Comparison of ENCODE assay signal across 22 cellular contexts in the genomic region with DNA sequence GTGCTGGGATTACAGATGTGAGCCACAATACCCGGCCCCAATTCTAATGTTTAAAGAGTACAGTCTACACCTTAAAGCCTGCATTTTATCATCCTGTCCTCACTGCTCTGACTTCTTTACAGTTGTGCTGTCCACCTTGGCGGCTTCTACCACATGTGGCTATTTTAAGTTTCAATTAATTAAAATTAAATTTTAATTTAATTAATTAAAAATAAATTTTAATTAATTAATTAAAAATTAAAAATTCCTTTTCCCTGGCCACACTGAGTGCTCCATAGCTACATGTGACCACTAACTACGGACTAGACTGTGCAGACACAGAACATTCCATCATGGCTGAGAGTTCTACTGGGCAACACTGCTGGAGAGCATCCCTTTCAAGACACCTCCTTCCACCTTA. TPM values are rescaled to one million over a fixed set of nuclear protein-coding genes. Genes with fewer than 3 reads are reported as not detected.
A peak's percentile ranks its signal among the peaks of the same experiment; 100 is the strongest.
DNase-seq lines count a peak whose midpoint lies in the region; ATAC-seq, FAIRE-seq and TF ChIP-seq lines count a peak whose summit lies in the region.
"Had no signal": no experiment of that assay in that cellular context is flagged by ENCODE, and none has a peak within 500 bp of the region (broad histone marks: within the 10 kb centered on the region; RNA-seq: fewer than 3 reads in every experiment).

No MANE protein-coding gene starts in this region.

- no peaks in the 10 kb centered on the region; the same call in 1 of the 2 replicates for H3K79me1 ChIP-seq in H1 (ENCODE audit: low read depth, low read length)
- H3K79me1 ChIP-seq in H9 (ENCODE audit: insufficient read depth, low read depth, low read length, poor library complexity, severe bottlenecking), result no peaks in the 10 kb centered on the region

- H2AK5ac ChIP-seq in H1 (ENCODE audit: low read depth, low read length), result 0 out of 2 replicates have a peak overlapping the region, but pooled peaks have one; percentile 82
- no peak overlapping the region for H2AK5ac ChIP-seq in H9 (ENCODE audit: insufficient read length, low read length)

- in situ Hi-C loops in HepG2 (cut with HindIII; ENCODE audit: extremely low pct_ligation_motif_present, low pct_unique_long_range_greater_than_20kb), result no loop called here

- H3K27me3 Mint-ChIP-seq in WTC11 (ENCODE audit: low read depth) (no peaks in the 10 kb centered on the region), H9 (ENCODE audit: low read depth) (no peaks in the 10 kb centered on the region), nephron progenitor cell (ENCODE audit: low read depth, poor library complexity) (peaks cover 3% of the 10 kb centered on the region)

- H3K4me1 Mint-ChIP-seq in WTC11, result peaks cover 6% of the 10 kb centered on the region; the same call in 1 of the 2 replicates
- H3K4me1 Mint-ChIP-seq in H9, result peaks cover 8 to 10% of the 10 kb centered on the region in 2 experiments; a peak in 3 of 4 replicates
- H3K4me1 Mint-ChIP-seq in nephron progenitor cell, result peaks cover 42% of the 10 kb centered on the region
- H3K4me1 Mint-ChIP-seq: B cell; CD8-positive, alpha-beta memory T cell had no signal

- no peaks in the 10 kb centered on the region for H3K9me3 ChIP-seq in HepG2 (ENCODE audit: low read length)
- H3K9me3 ChIP-seq in right lobe of liver, result no peaks in the 10 kb centered on the region
- no peaks in the 10 kb centered on the region for H3K9me3 ChIP-seq in H1 (ENCODE audit: insufficient read depth in 2 of 2, low read depth in 1 of 2, low read length in 1 of 2)
- H3K9me3 ChIP-seq in H9 (ENCODE audit: control insufficient read depth, low read depth, low read length), result no peaks in the 10 kb centered on the region
- H3K9me3 ChIP-seq: BLaER1 had no signal

- no peak overlapping the region for H3K4me3 Mint-ChIP-seq in WTC11
- H3K4me3 Mint-ChIP-seq in H9, result no peak overlapping the region
- no peak overlapping the region for H3K4me3 Mint-ChIP-seq in nephron progenitor cell
- H3K4me3 Mint-ChIP-seq: B cell; CD4-positive, alpha-beta T cell; CD8-positive, alpha-beta memory T cell had no signal

- H4K20me1 ChIP-seq in HepG2 (ENCODE audit: insufficient read depth, low read length) (no peaks in the 10 kb centered on the region), H1 (replicated peaks in 1 of 2; ENCODE audit: control insufficient read depth in 1 of 2, insufficient read depth in 2 of 2, low read length in 2 of 2) (peaks cover 0 to 3% of the 10 kb centered on the region in 2 experiments), H9 (ENCODE audit: control insufficient read depth, insufficient read depth, insufficient read length) (no peaks in the 10 kb centered on the region)
- H4K20me1 ChIP-seq: BLaER1 had no signal

- no peak for ATAC-seq in HepG2
- no peak for ATAC-seq in right lobe of liver
- ATAC-seq in WTC11, result no peak
- ATAC-seq: HCT116 had no signal

- H3K4me1 ChIP-seq in HepG2 (ENCODE audit: insufficient read depth, low read length) (peaks cover 82% of the 10 kb centered on the region), right lobe of liver (peaks cover 0 to 16% (median 6%) of the 10 kb centered on the region in 4 donors), H1 (replicated peaks in 1 of 4; ENCODE audit: control insufficient read depth in 3 of 4, insufficient read depth in 4 of 4, low read length in 3 of 4) (0 out of 7 replicates have a peak, but pooled peaks cover 0 to 2% (median 0%) of the 10 kb centered on the region in 4 experiments), H9 (ENCODE audit: insufficient read depth, low read length) (no peaks in the 10 kb centered on the region)
- H3K4me1 ChIP-seq: BLaER1 had no signal

- POLR2A ChIA-PET in HepG2 (lab: Yijun Ruan, JAX) (no interaction called here), WTC11 (lab: Charles Lee) (no interaction called here), H1 (lab: Charles Lee; ENCODE audit: partially characterized antibody) (interaction anchor here (0.6 kb wide), 1 partner anchor 11 kb away, joined by 3 read pairs; no protein-coding TSS in a partner anchor)

- intact Hi-C loops in HepG2 (cut with micrococcal nuclease; ENCODE audit: unreplicated experiment), result no loop called here
- intact Hi-C loops in right lobe of liver (cut with DNase I), result no loop called here

- no peak overlapping the region for H3K9ac ChIP-seq in HepG2 (ENCODE audit: insufficient read depth, low read depth, low read length)
- H3K9ac ChIP-seq in H1 (replicated peaks in 1 of 4; ENCODE audit: extremely low read depth in 1 of 4, low read depth in 3 of 4, low read length in 3 of 4), result no peak overlapping the region
- no peak overlapping the region for H3K9ac ChIP-seq in H9 (ENCODE audit: extremely low read depth, insufficient read length, low read length)
- H3K9ac ChIP-seq: BLaER1 had no signal

- H3K4me3 ChIP-seq in HepG2 (replicated peaks in 1 of 3; ENCODE audit: insufficient read depth in 1 of 3, low read depth in 2 of 3, low read length in 3 of 3), result no peak overlapping the region
- no peak overlapping the region for H3K4me3 ChIP-seq in right lobe of liver
- H3K4me3 ChIP-seq in H1 (ENCODE audit: extremely low read depth in 1 of 4, insufficient read depth in 2 of 4, low read depth in 3 of 4, low read length in 4 of 4), result no peak overlapping the region
- H3K4me3 ChIP-seq: BLaER1 had no signal

- no peak overlapping the region for H3K14ac ChIP-seq in H1 (ENCODE audit: insufficient read length)
- H3K14ac ChIP-seq in H9 (ENCODE audit: insufficient read depth, low read length), result no peak overlapping the region

- H2AFZ ChIP-seq in HepG2 (ENCODE audit: low read length), result no peak overlapping the region
- no peak overlapping the region for H2AFZ ChIP-seq in H1 (ENCODE audit: low read length)
- H2AFZ ChIP-seq in H9 (ENCODE audit: low read length), result no peak overlapping the region

- TF ChIP-seq POLR2A in HepG2 (IDR thresholded peaks at IDR 0.05; ENCODE audit: insufficient read depth in 1 of 2, low read depth in 2 of 2, low read length in 2 of 2) (no peak), right lobe of liver (IDR thresholded peaks at IDR 0.05) (no peak), H1 (IDR thresholded peaks at IDR 0.05; ENCODE audit: control extremely low read depth in 1 of 2, low read depth in 2 of 2, low read length in 2 of 2) (no peak)

- H3K23me2 ChIP-seq in H1 (ENCODE audit: low read depth, low read length) (no peaks in the 10 kb centered on the region), H9 (ENCODE audit: insufficient read length, low read depth, low read length, poor library complexity, severe bottlenecking) (no peaks in the 10 kb centered on the region)

- no peak overlapping the region for H3T11ph ChIP-seq in H9 (ENCODE audit: low read length)

- H2BK120ac ChIP-seq in H1 (replicated peaks; ENCODE audit: low read depth, low read length) (no peak overlapping the region), H9 (ENCODE audit: low read depth, low read length, poor library complexity, severe bottlenecking) (no peak overlapping the region)

- no peak for TF ChIP-seq RAD21 in HepG2 (CRISPR knock-in tag; IDR thresholded peaks at IDR 0.05)
- no peak for TF ChIP-seq RAD21 in H1 (IDR thresholded peaks at IDR 0.05 in 1 of 2, conservative IDR thresholded peaks at IDR 0.05 in 1 of 2; ENCODE audit: low read depth in 2 of 2, low read length in 2 of 2)

- H3K4me2 ChIP-seq in HepG2 (ENCODE audit: low read depth, low read length) (no peak overlapping the region), H1 (ENCODE audit: insufficient read depth in 1 of 2, low read depth in 2 of 2, low read length in 2 of 2) (no peak overlapping the region), H9 (ENCODE audit: insufficient read depth, insufficient read length, low read length) (no peak overlapping the region)
- H3K4me2 ChIP-seq: BLaER1 had no signal

- H2BK20ac ChIP-seq in H1 (ENCODE audit: low read length), result no peak overlapping the region
- H2BK20ac ChIP-seq in H9 (ENCODE audit: low read depth, low read length, poor library complexity, severe bottlenecking), result no peak overlapping the region

- no peaks in the 10 kb centered on the region for H3K27me3 ChIP-seq in HepG2 (ENCODE audit: control insufficient read depth in 1 of 2, insufficient read depth in 2 of 2, low read length in 2 of 2)
- no peaks in the 10 kb centered on the region for H3K27me3 ChIP-seq in right lobe of liver
- H3K27me3 ChIP-seq in H1 (replicated peaks in 1 of 4; ENCODE audit: control insufficient read depth in 3 of 4, extremely low read depth in 1 of 4, insufficient read depth in 3 of 4, low read length in 3 of 4), result no peaks in the 10 kb centered on the region
- no peaks in the 10 kb centered on the region for H3K27me3 ChIP-seq in H9 (ENCODE audit: insufficient read depth, low read length)
- H3K27me3 ChIP-seq: BLaER1 had no signal

- H3K79me2 ChIP-seq in HepG2 (ENCODE audit: insufficient read depth, low read length) (peaks cover 17% of the 10 kb centered on the region), H1 (ENCODE audit: control insufficient read depth in 1 of 2, insufficient read depth in 2 of 2, low read length in 2 of 2) (no peaks in the 10 kb centered on the region), H9 (ENCODE audit: insufficient read depth, low read length) (no peaks in the 10 kb centered on the region)

- no peak overlapping the region for H3K4ac ChIP-seq in H1 (replicated peaks; ENCODE audit: insufficient read length, low read depth, low read length)
- H3K4ac ChIP-seq in H9 (ENCODE audit: low read depth, low read length), result no peak overlapping the region

- H3K56ac ChIP-seq in H1 (replicated peaks; ENCODE audit: insufficient read length, low read depth, low read length), result no peak overlapping the region
- no peak overlapping the region for H3K56ac ChIP-seq in H9 (ENCODE audit: insufficient read length, low read depth, low read length)

- H2BK12ac ChIP-seq in H1 (ENCODE audit: low read depth, low read length), result no peak overlapping the region
- no peak overlapping the region for H2BK12ac ChIP-seq in H9 (ENCODE audit: insufficient read length, low read depth, low read length)

- DNase-seq in HepG2 (ENCODE audit: low spot score) (no peak), right lobe of liver (no peak), WTC11 (ENCODE audit: low spot score) (no peak), H1 (ENCODE audit: low read depth in 1 of 2, low spot score in 2 of 2) (no peak), H9 (no peak), LoVo (ENCODE audit: low spot score) (no peak), nephron progenitor cell (no peak)
- DNase-seq: Calu3; CD4-positive, alpha-beta T cell; CD8-positive, alpha-beta memory T cell; DMS53; DMS79 treated with DMSO at 0.1 percent for 48 hours; GF-D8; GOT3; H7 had no signal

- H3K23ac ChIP-seq in H1 (ENCODE audit: insufficient read length) (no peak overlapping the region), H9 (ENCODE audit: insufficient read length, low read depth, low read length) (no peak overlapping the region)

- no peak overlapping the region; the same call in 1 of the 2 replicates for H2BK5ac ChIP-seq in H1 (ENCODE audit: low read depth, low read length)
- no peak overlapping the region for H2BK5ac ChIP-seq in H9 (ENCODE audit: insufficient read length, low read length)

- H3K9me3 Mint-ChIP-seq in WTC11 (peaks cover 4% of the 10 kb centered on the region), H9 (no peaks in the 10 kb centered on the region), nephron progenitor cell (no peaks in the 10 kb centered on the region)
- H3K9me3 Mint-ChIP-seq: CD4-positive, alpha-beta T cell; CD8-positive, alpha-beta memory T cell had no signal

- no TSS peak for BruUV-seq in HepG2 (replicated peaks; lab: Mats Ljungman, UMichigan)

- 95% methylated on average over 3 of the region's 3 CpGs for WGBS in HepG2 (ENCODE audit: low lambda C conversion rate)
- WGBS in right lobe of liver (ENCODE audit: insufficient coverage, low coverage, low lambda C conversion rate, missing lambda C conversion rate), result 92% methylated on average over 3 of the region's 3 CpGs
- WGBS in H1 (ENCODE audit: extremely low coverage in 1 of 2, insufficient coverage in 1 of 2, insufficient read length in 1 of 2, insufficient replicate concordance in 2 of 2, low coverage in 1 of 2, low lambda C conversion rate in 2 of 2, missing lambda C conversion rate in 1 of 2), 2 experiments, result 88% methylated on average over 3 of the region's 3 CpGs; no CpG with 5 or more reads in 1 of the 2 experiments
- WGBS in H9 (ENCODE audit: extremely low coverage, insufficient read length, low lambda C conversion rate), result no CpG with 5 or more reads among the region's 3 CpGs

- H4K5ac ChIP-seq in H1 (ENCODE audit: insufficient read length, low read depth, low read length) (no peak overlapping the region), H9 (ENCODE audit: insufficient read length, low read depth, low read length) (no peak overlapping the region)

- no peaks in the 10 kb centered on the region for H3K36me3 ChIP-seq in HepG2 (replicated peaks in 1 of 2; ENCODE audit: control insufficient read depth in 1 of 2, insufficient read depth in 2 of 2, low read length in 2 of 2)
- H3K36me3 ChIP-seq in right lobe of liver, result no peaks in the 10 kb centered on the region
- H3K36me3 ChIP-seq in H1 (ENCODE audit: control insufficient read depth in 2 of 4, insufficient read depth in 4 of 4, low read length in 3 of 4), result no peaks in the 10 kb centered on the region
- H3K36me3 ChIP-seq: BLaER1 had no signal

- TF ChIP-seq EP300 in HepG2 (IDR thresholded peaks at IDR 0.05; ENCODE audit: low read depth in 2 of 2, low read length in 2 of 2) (no peak), HepG2 (CRISPR knock-in tag; IDR thresholded peaks at IDR 0.05; ENCODE audit: borderline replicate concordance) (no peak), H1 (IDR thresholded peaks at IDR 0.05; ENCODE audit: borderline replicate concordance in 1 of 2, low read depth in 2 of 2, low read length in 2 of 2) (no peak)

- H3K27ac ChIP-seq in HepG2 (ENCODE audit: extremely low read length, insufficient read depth, low read length) (no peak overlapping the region), right lobe of liver (no peak overlapping the region), H1 (ENCODE audit: low read depth, low read length) (no peak overlapping the region), H9 (ENCODE audit: insufficient read length, low read depth, low read length) (no peak overlapping the region)
- H3K27ac ChIP-seq: 22Rv1, BLaER1, C4-2B had no signal

- H3K27ac Mint-ChIP-seq in WTC11 (no peak overlapping the region), H9 (no peak overlapping the region), nephron progenitor cell (no peak overlapping the region)
- H3K27ac Mint-ChIP-seq: B cell; CD4-positive, alpha-beta T cell; CD8-positive, alpha-beta memory T cell had no signal

- TF ChIP-seq CTCF in HepG2 (CRISPR knock-in tag; IDR thresholded peaks at IDR 0.05), result no peak
- no peak for TF ChIP-seq CTCF in right lobe of liver (IDR thresholded peaks at IDR 0.05)
- no peak for TF ChIP-seq CTCF in WTC11 (IDR thresholded peaks at IDR 0.05)
- no peak for TF ChIP-seq CTCF in H1 (IDR thresholded peaks at IDR 0.05; ENCODE audit: control extremely low read depth in 1 of 3, insufficient read depth in 1 of 3, low read depth in 1 of 3, low read length in 3 of 3)
- no peak for TF ChIP-seq CTCF in H9 (conservative IDR thresholded peaks at IDR 0.05)
- no peak for TF ChIP-seq CTCF in nephron progenitor cell (IDR thresholded peaks at IDR 0.05)

- H3K36me3 Mint-ChIP-seq in WTC11, result no peaks in the 10 kb centered on the region
- no peaks in the 10 kb centered on the region for H3K36me3 Mint-ChIP-seq in H9 (ENCODE audit: insufficient read depth in 1 of 3, low read depth in 3 of 3)
- peaks cover 8% of the 10 kb centered on the region for H3K36me3 Mint-ChIP-seq in nephron progenitor cell (ENCODE audit: low read depth)
- H3K36me3 Mint-ChIP-seq: CD8-positive, alpha-beta memory T cell had no signal

- no peak overlapping the region for H4K8ac ChIP-seq in H1 (ENCODE audit: extremely low read depth, insufficient read depth, low read length)
- H4K8ac ChIP-seq in H9 (replicated peaks; ENCODE audit: insufficient read length, low read depth, low read length), result no peak overlapping the region

- H3K18ac ChIP-seq in H1 (ENCODE audit: extremely low read depth, low read length) (no peak overlapping the region), H9 (ENCODE audit: insufficient read length, low read depth, low read length) (no peak overlapping the region)

- CTCF ChIA-PET in HepG2 (lab: Yijun Ruan, JAX; ENCODE audit: low intra/inter-chr PET ratio, low total read pairs), result no interaction called here
- CTCF ChIA-PET in WTC11 (lab: Charles Lee), result no interaction called here
- CTCF ChIA-PET in H1 (lab: Charles Lee; ENCODE audit: partially characterized antibody), result interaction anchor here (0.6 to 1.0 kb wide), 2 partner anchors 17 to 342 kb away, joined by 3 read pairs; no protein-coding TSS in a partner anchor

- H4K91ac ChIP-seq in H1 (replicated peaks; ENCODE audit: insufficient read length, low read length), result no peak overlapping the region
- no peak overlapping the region for H4K91ac ChIP-seq in H9 (ENCODE audit: insufficient read length, low read depth, low read length)

- H2BK15ac ChIP-seq in H1 (ENCODE audit: low read length) (peak overlapping the region; percentile 90; the same call in 1 of the 2 replicates), H9 (ENCODE audit: low read depth, low read length) (no peak overlapping the region)

- FAIRE-seq in HepG2 (lab: Jason Lieb, UNC) (no peak), H1 (lab: Jason Lieb, UNC) (no peak)
- FAIRE-seq: A204.1, GM12892 had no signal

RNA-seq across cellular contexts. Expression of a gene that starts 27.4 kb away (rescaled TPM):
- total RNA-seq in HepG2 (2016; rRNA removed; fragmentation: Illumina TruSeq; extraction: Trizol) (11.0 and 11.8 TPM in 2 replicates), right lobe of liver (10 to 100 TPM; 10.5 to 17.4 (median 13.0) TPM), WTC11 (2021) (5.0 to 5.4 TPM (median 5.0 TPM) in 3 replicates), H9 (2021) (11.5 and 12.1 TPM in 2 replicates)
- total RNA-seq in HepG2 (2016; cell fraction: cytosol; rRNA removed; fragmentation: Illumina TruSeq; extraction: Trizol; ENCODE audit: low read depth), result 2.4 and 3.0 TPM in 2 replicates
- 10.1 and 11.8 TPM in 2 replicates for total RNA-seq in HepG2 (2016; cell fraction: insoluble cytoplasmic fraction; rRNA removed; fragmentation: Illumina TruSeq; extraction: Trizol)
- 5.1 and 5.8 TPM in 2 replicates for total RNA-seq in HepG2 (2016; cell fraction: membrane; rRNA removed; fragmentation: Illumina TruSeq; extraction: Trizol)
- 13.2 and 14.5 TPM in 2 replicates for total RNA-seq in HepG2 (2016; cell fraction: nucleus; rRNA removed; fragmentation: Illumina TruSeq; extraction: Trizol)
- polyA plus RNA-seq in HepG2 (2011; rRNA removed) (18.5 and 19.2 TPM in 2 replicates), H1 (2011; rRNA removed) (4.6 and 5.0 TPM in 2 replicates)
- polyA plus RNA-seq in HepG2 (2011; cell fraction: cytosol; rRNA removed), result 13.2 and 14.1 TPM in 2 replicates
- 31.8 and 35.3 TPM in 2 replicates for polyA plus RNA-seq in HepG2 (2011; cell fraction: nucleus; rRNA removed)
- 23.4 and 25.1 TPM in 2 replicates for polyA plus RNA-seq in HepG2 (2012)
- 0.52 and 0.55 TPM in 2 replicates for polyA plus RNA-seq in HepG2 (2016; cell fraction: cytosol; fragmentation: Illumina TruSeq; extraction: Trizol; ENCODE audit: low read depth)
- polyA plus RNA-seq in HepG2 (2016; cell fraction: insoluble cytoplasmic fraction; fragmentation: Illumina TruSeq; extraction: Trizol; ENCODE audit: low read depth), result 6.8 and 7.8 TPM in 2 replicates
- 2.0 and 2.2 TPM in 2 replicates for polyA plus RNA-seq in HepG2 (2016; cell fraction: membrane; fragmentation: Illumina TruSeq; extraction: Trizol; ENCODE audit: low read depth)
- polyA plus RNA-seq in HepG2 (2016; cell fraction: nucleus; fragmentation: Illumina TruSeq; extraction: Trizol; ENCODE audit: insufficient read depth, low read depth), result 14.8 and 15.7 TPM in 2 replicates
- 30.7 and 75.7 TPM in 2 replicates for polyA minus RNA-seq in HepG2 (2011; rRNA and poly(A)+ RNA removed; ENCODE audit: low replicate concordance)
- 25.1 and 28.6 TPM in 2 replicates for polyA minus RNA-seq in HepG2 (2011; cell fraction: cytosol; rRNA and poly(A)+ RNA removed)
- polyA minus RNA-seq in HepG2 (2011; cell fraction: nucleus; rRNA and poly(A)+ RNA removed), result 37.2 and 39.9 TPM in 2 replicates
- total RNA-seq in H1 (2021; fragmentation: NEBNext Ultra II Directional; extraction: Animal tissue kit (Norgen Biotek cat#: 25700)), result 6.4 and 7.7 TPM in 2 replicates
- 4.6 TPM for polyA plus RNA-seq in H1 (2011; cell fraction: cytosol; rRNA removed)
- 6.1 TPM for polyA plus RNA-seq in H1 (2011; cell fraction: nucleus; rRNA removed)
- polyA plus RNA-seq in H1 (2012, experiment 1 of 2), result 5.0 to 6.7 TPM (median 5.6 TPM) in 4 replicates
- 0.60 TPM for polyA plus RNA-seq in H1 (2012, experiment 2 of 2)
- 4.0 TPM for polyA plus RNA-seq in H1 (2013, experiment 1 of 2)
- polyA plus RNA-seq in H1 (2013, experiment 2 of 2), result 4.1 TPM
- polyA minus RNA-seq in H1 (2011; rRNA and poly(A)+ RNA removed), result 14.9 and 20.6 TPM in 2 replicates
- 7.3 TPM for polyA minus RNA-seq in H1 (2011; cell fraction: cytosol; rRNA and poly(A)+ RNA removed)
- 8.1 TPM for polyA minus RNA-seq in H1 (2011; cell fraction: nucleus; rRNA and poly(A)+ RNA removed)
